Comparison of ENCODE assay signal across 1 cellular context in genomic region chr2:216871333-216871934, GRCh38.
TF ChIP-seq lines count a peak whose summit lies in the region.

No MANE protein-coding gene starts in this region.

TF ChIP-seq in HepG2, 621 proteins besides CTCF, POLR2A, EP300 and RAD21 (continued from another document and continues in another):
- TF ChIP-seq MIXL1 (CRISPR knock-in tag; IDR thresholded peaks at IDR 0.05) = peak; percentile 90
- peak; percentile 61 for TF ChIP-seq ZNF33B (CRISPR knock-in tag; IDR thresholded peaks at IDR 0.05)
- TF ChIP-seq NFE2 (CRISPR knock-in tag; IDR thresholded peaks at IDR 0.05) = no peak
- no peak for TF ChIP-seq ZNF383 (CRISPR knock-in tag; IDR thresholded peaks at IDR 0.05; ENCODE audit: borderline replicate concordance)
- TF ChIP-seq IRF2 (CRISPR knock-in tag; IDR thresholded peaks at IDR 0.05) = peak; percentile 56; the same call in 1 of the 2 replicates
- TF ChIP-seq AKAP8 (CRISPR knock-in tag; IDR thresholded peaks at IDR 0.05) = no peak
- 0 out of 2 replicates have a peak, but pooled peaks have one; percentile 32 for TF ChIP-seq KLF9 (CRISPR knock-in tag; IDR thresholded peaks at IDR 0.05; ENCODE audit: low read depth)
- TF ChIP-seq HNRNPK (IDR thresholded peaks at IDR 0.05; ENCODE audit: low read depth, low read length, poor library complexity, severe bottlenecking) = no peak
- no peak for TF ChIP-seq HINFP (CRISPR knock-in tag; IDR thresholded peaks at IDR 0.05; ENCODE audit: low read depth)
- TF ChIP-seq E2F2 (CRISPR knock-in tag; IDR thresholded peaks at IDR 0.05; ENCODE audit: borderline replicate concordance) = no peak
- TF ChIP-seq TEAD3 (CRISPR knock-in tag; optimal IDR thresholded peaks at IDR 0.05; ENCODE audit: borderline replicate concordance) = peak; percentile 90
- TF ChIP-seq ZNF274 (CRISPR knock-in tag; IDR thresholded peaks at IDR 0.05) = no peak
- no peak for TF ChIP-seq ZNF326 (CRISPR knock-in tag; IDR thresholded peaks at IDR 0.05; ENCODE audit: borderline replicate concordance)
- TF ChIP-seq KDM3A (CRISPR knock-in tag; IDR thresholded peaks at IDR 0.05; ENCODE audit: low read depth) = no peak
- no peak for TF ChIP-seq AHR (CRISPR knock-in tag; IDR thresholded peaks at IDR 0.05)
- peak in 1 of 2 experiments; percentile 77; a peak in 2 of 4 replicates for TF ChIP-seq KLF16 (CRISPR knock-in tag; IDR thresholded peaks at IDR 0.05)
- no peak for TF ChIP-seq PRPF4 (IDR thresholded peaks at IDR 0.05; ENCODE audit: low read depth, low read length, poor library complexity, severe bottlenecking)
- TF ChIP-seq ZBTB7B (CRISPR knock-in tag; IDR thresholded peaks at IDR 0.05) = peak; percentile 95
- no peak; the same call in 1 of the 2 replicates for TF ChIP-seq ZNF670 (CRISPR knock-in tag; IDR thresholded peaks at IDR 0.05; ENCODE audit: borderline replicate concordance)
- peak; percentile 93 for TF ChIP-seq ATF2 (CRISPR knock-in tag; IDR thresholded peaks at IDR 0.05)
- TF ChIP-seq ZNF207 (IDR thresholded peaks at IDR 0.05; ENCODE audit: borderline replicate concordance) = no peak
- TF ChIP-seq ZFP91 (CRISPR knock-in tag; IDR thresholded peaks at IDR 0.05; ENCODE audit: borderline replicate concordance) = no peak
- no peak for TF ChIP-seq ZBTB1 (CRISPR knock-in tag; IDR thresholded peaks at IDR 0.05; ENCODE audit: borderline replicate concordance)
- no peak for TF ChIP-seq ZBTB33 (CRISPR knock-in tag; IDR thresholded peaks at IDR 0.05)
- no peak for TF ChIP-seq ZMAT3 (CRISPR knock-in tag; conservative IDR thresholded peaks at IDR 0.05)
- TF ChIP-seq ZNF644 (CRISPR knock-in tag; IDR thresholded peaks at IDR 0.05; ENCODE audit: low read depth) = peak; percentile 93
- no peak for TF ChIP-seq PLSCR1 (CRISPR knock-in tag; IDR thresholded peaks at IDR 0.05; ENCODE audit: borderline replicate concordance)
- no peak for TF ChIP-seq ZNF343 (CRISPR knock-in tag; IDR thresholded peaks at IDR 0.05)
- peak; percentile 43; the same call in 1 of the 2 replicates for TF ChIP-seq ARID3A (IDR thresholded peaks at IDR 0.05; ENCODE audit: low read depth, low read length)
- TF ChIP-seq ZNF550 (CRISPR knock-in tag; IDR thresholded peaks at IDR 0.05; ENCODE audit: borderline replicate concordance) = no peak
- no peak for TF ChIP-seq ELK4 (CRISPR knock-in tag; IDR thresholded peaks at IDR 0.05; ENCODE audit: borderline replicate concordance)
- 0 out of 2 replicates have a peak, but pooled peaks have one; percentile 68 for TF ChIP-seq BRCA1 (CRISPR knock-in tag; IDR thresholded peaks at IDR 0.05)
- TF ChIP-seq BCL3 (CRISPR knock-in tag; IDR thresholded peaks at IDR 0.05) = 0 out of 2 replicates have a peak, but pooled peaks have one; percentile 70
- no peak for TF ChIP-seq POLR2AphosphoS2 (IDR thresholded peaks at IDR 0.05; ENCODE audit: low read depth, low read length)
- TF ChIP-seq RXRA (CRISPR knock-in tag; IDR thresholded peaks at IDR 0.05) = no peak; the same call in 1 of the 2 replicates
- TF ChIP-seq ZNF576 (CRISPR knock-in tag; IDR thresholded peaks at IDR 0.05) = no peak
- no peak; the same call in 1 of the 2 replicates for TF ChIP-seq ZNF772 (CRISPR knock-in tag; IDR thresholded peaks at IDR 0.05)
- TF ChIP-seq FOXA3 (CRISPR knock-in tag; IDR thresholded peaks at IDR 0.05) = peak; percentile 88
- TF ChIP-seq RXRB (CRISPR knock-in tag; IDR thresholded peaks at IDR 0.05; ENCODE audit: borderline replicate concordance) = peak; percentile 88
- TF ChIP-seq ZNF614 (CRISPR knock-in tag; IDR thresholded peaks at IDR 0.05; ENCODE audit: borderline replicate concordance) = peak; percentile 92; the same call in 1 of the 2 replicates
- peak; percentile 88 for TF ChIP-seq ZNF317 (CRISPR knock-in tag; IDR thresholded peaks at IDR 0.05)
- no peak for TF ChIP-seq HOXA5 (CRISPR knock-in tag; IDR thresholded peaks at IDR 0.05)
- TF ChIP-seq SIX4 (CRISPR knock-in tag; IDR thresholded peaks at IDR 0.05) = no peak
- TF ChIP-seq MAZ (IDR thresholded peaks at IDR 0.05; ENCODE audit: borderline replicate concordance, low read depth, low read length) = no peak
- peak; percentile 33; the same call in 1 of the 2 replicates for TF ChIP-seq MAZ (CRISPR knock-in tag; IDR thresholded peaks at IDR 0.05; ENCODE audit: low read depth)
- TF ChIP-seq YEATS2 (CRISPR knock-in tag; IDR thresholded peaks at IDR 0.05; ENCODE audit: borderline replicate concordance) = peak; percentile 60; the same call in 1 of the 2 replicates
- no peak for TF ChIP-seq PLRG1 (conservative IDR thresholded peaks at IDR 0.05)
- TF ChIP-seq PREB (CRISPR knock-in tag; IDR thresholded peaks at IDR 0.05) = no peak
- no peak; the same call in 1 of the 2 replicates for TF ChIP-seq MNT (IDR thresholded peaks at IDR 0.05)
- 0 out of 2 replicates have a peak, but pooled peaks have one; percentile 36 for TF ChIP-seq TOPORS (CRISPR knock-in tag; IDR thresholded peaks at IDR 0.05)
- TF ChIP-seq ZNF792 (CRISPR knock-in tag; IDR thresholded peaks at IDR 0.05) = peak; percentile 63; the same call in 1 of the 2 replicates
- TF ChIP-seq RORA (CRISPR knock-in tag; IDR thresholded peaks at IDR 0.05) = no peak
- no peak for TF ChIP-seq ZNF256 (CRISPR knock-in tag; conservative IDR thresholded peaks at IDR 0.05)
- TF ChIP-seq STAT5B (CRISPR knock-in tag; IDR thresholded peaks at IDR 0.05) = no peak
- TF ChIP-seq TARDBP (CRISPR knock-in tag; IDR thresholded peaks at IDR 0.05) = peak; percentile 96
